ENCODE assay signal across 16 cellular contexts in the genomic region with DNA sequence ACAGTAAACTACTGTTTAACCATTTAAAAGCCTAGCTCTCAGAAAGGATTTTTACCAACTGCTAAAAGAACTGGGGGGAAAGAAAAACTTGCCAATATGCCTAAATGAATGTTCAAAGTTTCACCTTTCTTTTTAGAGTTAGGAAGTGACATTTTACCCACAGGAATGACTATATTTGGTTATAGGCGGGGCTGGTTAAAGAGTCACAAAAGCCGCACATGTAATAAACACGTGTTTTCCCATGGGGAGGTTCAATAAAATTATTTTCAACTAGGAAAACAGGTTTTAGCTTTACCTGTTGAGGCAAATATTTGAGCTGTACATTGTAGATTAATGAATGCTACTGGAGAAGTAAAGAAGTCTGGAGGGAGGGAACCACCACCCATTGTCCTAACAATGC. TPM values are rescaled to one million over a fixed set of nuclear protein-coding genes. Genes with fewer than 3 reads are reported as not detected.
DNase-seq lines count a peak whose midpoint lies in the region; ATAC-seq, FAIRE-seq and TF ChIP-seq lines count a peak whose summit lies in the region.
"Had no signal": no experiment of that assay in that cellular context is flagged by ENCODE, and none has a peak within 500 bp of the region (broad histone marks: within the 10 kb centered on the region; RNA-seq: fewer than 3 reads in every experiment).

No MANE protein-coding gene starts in this region.

- H3K9me3 Mint-ChIP-seq in progenitor cell of endocrine pancreas (ENCODE audit: low read depth) (peaks cover 12% of the 10 kb centered on the region), natural killer cell (no peaks in the 10 kb centered on the region)

- H3K27me3 ChIP-seq in body of pancreas: no peaks in the 10 kb centered on the region

- no peak overlapping the region for H3K4me3 Mint-ChIP-seq in progenitor cell of endocrine pancreas (ENCODE audit: low read depth)
- H3K4me3 Mint-ChIP-seq in natural killer cell: no peak overlapping the region

- peaks cover 26% of the 10 kb centered on the region for H3K4me1 Mint-ChIP-seq in progenitor cell of endocrine pancreas (ENCODE audit: low read depth)
- peaks cover 0 to 4% of the 10 kb centered on the region in 2 donors for H3K4me1 Mint-ChIP-seq in natural killer cell

- TF ChIP-seq CTCF in body of pancreas (IDR thresholded peaks at IDR 0.05) (no peak), progenitor cell of endocrine pancreas (IDR thresholded peaks at IDR 0.05; ENCODE audit: unreplicated experiment) (no peak), natural killer cell (IDR thresholded peaks at IDR 0.05) (no peak)

- no peaks in the 10 kb centered on the region for H3K9me3 ChIP-seq in body of pancreas

- peak; percentile 89 for ATAC-seq in body of pancreas
- no peak for ATAC-seq in HG03520 (IDR thresholded peaks at IDR 0.05; ENCODE audit: unreplicated experiment)
- no peak for ATAC-seq in HG03159 (IDR thresholded peaks at IDR 0.05; ENCODE audit: unreplicated experiment)
- ATAC-seq in natural killer cell: no peak

- no peak for TF ChIP-seq POLR2A in body of pancreas (IDR thresholded peaks at IDR 0.05)

- H3K27ac Mint-ChIP-seq in progenitor cell of endocrine pancreas (peak overlapping the region; percentile 93), natural killer cell (no peak overlapping the region)

- H3K36me3 Mint-ChIP-seq in progenitor cell of endocrine pancreas (ENCODE audit: insufficient read depth): peaks cover 26% of the 10 kb centered on the region
- no peaks in the 10 kb centered on the region for H3K36me3 Mint-ChIP-seq in natural killer cell

- 15 to 22% methylated on average over 3 of the region's 3 CpGs for WGBS in body of pancreas, 2 donors

- peak; percentile 12 for DNase-seq in GM18507 (ENCODE audit: extremely low spot score, insufficient read length, low read depth)
- peak; percentile 66 for DNase-seq in LoVo (ENCODE audit: low spot score)
- DNase-seq in body of pancreas: peak; percentile 45 to 72 (median 59)
- no peak for DNase-seq in progenitor cell of endocrine pancreas (ENCODE audit: low spot score, unreplicated experiment)
- DNase-seq in natural killer cell: no peak
- DNase-seq in NCI-H1105 (lab: John Stamatoyannopoulos, UW): no peak
- DNase-seq: CD8-positive, alpha-beta memory T cell; effector memory CD4-positive, alpha-beta T cell; head of caudate nucleus; Karpas-422; NCI-H524; retina; trophoblast cell had no signal

- H3K27me3 Mint-ChIP-seq in progenitor cell of endocrine pancreas (no peaks in the 10 kb centered on the region), natural killer cell (ENCODE audit: low read depth in 2 of 2) (no peaks in the 10 kb centered on the region)
- H3K27me3 Mint-ChIP-seq: CD8-positive, alpha-beta memory T cell had no signal

- peaks cover 0 to 2% of the 10 kb centered on the region in 2 donors for H3K36me3 ChIP-seq in body of pancreas (replicated peaks in 1 of 2; ENCODE audit: insufficient read depth in 1 of 2, low read depth in 2 of 2)

- peak overlapping the region; percentile 60 to 88 (median 72) for H3K27ac ChIP-seq in body of pancreas

- H3K4me1 ChIP-seq in body of pancreas: peaks cover 36% of the 10 kb centered on the region

- no peak overlapping the region for H3K4me3 ChIP-seq in body of pancreas
- H3K4me3 ChIP-seq: lung had no signal

- intact Hi-C loops in body of pancreas (cut with DNase I) (no loop called here), natural killer cell (cut with micrococcal nuclease) (no loop called here)

- FAIRE-seq in GM18507 (lab: Jason Lieb, UNC): peak; percentile 57

RNA-seq across cellular contexts. Expression of gene UGDH, which starts 41.6 kb away (rescaled TPM):
- total RNA-seq in body of pancreas: 100 to 1,000 TPM in 1 of 2 donors, 10 to 100 TPM in 1; 71.1 to 107 TPM
- total RNA-seq in progenitor cell of endocrine pancreas: 518 and 607 TPM in 2 replicates
- 10 to 100 TPM; 12.2 to 14.8 (median 13.6) TPM for total RNA-seq in natural killer cell

Comparison
In these comparisons a context has a peak if more than half of its experiments do, and no peak if none do; other contexts are left out.
1. DNase-seq: peak in GM18507 (single experiment), LoVo (single experiment) and body of pancreas (4 of 4); none in progenitor cell of endocrine pancreas (single experiment), natural killer cell (single experiment) and NCI-H1105 (single experiment).
2. RNA of gene UGDH, which starts 41.6 kb away (total RNA-seq): 518 to 607 TPM in progenitor cell of endocrine pancreas and 71.1 to 107 TPM in body of pancreas; 12.2 to 14.8 TPM in natural killer cell; every median in the first group is over 4 times any median in the second.